9 cellular contexts compared by ENCODE assay signal in the genomic region with DNA sequence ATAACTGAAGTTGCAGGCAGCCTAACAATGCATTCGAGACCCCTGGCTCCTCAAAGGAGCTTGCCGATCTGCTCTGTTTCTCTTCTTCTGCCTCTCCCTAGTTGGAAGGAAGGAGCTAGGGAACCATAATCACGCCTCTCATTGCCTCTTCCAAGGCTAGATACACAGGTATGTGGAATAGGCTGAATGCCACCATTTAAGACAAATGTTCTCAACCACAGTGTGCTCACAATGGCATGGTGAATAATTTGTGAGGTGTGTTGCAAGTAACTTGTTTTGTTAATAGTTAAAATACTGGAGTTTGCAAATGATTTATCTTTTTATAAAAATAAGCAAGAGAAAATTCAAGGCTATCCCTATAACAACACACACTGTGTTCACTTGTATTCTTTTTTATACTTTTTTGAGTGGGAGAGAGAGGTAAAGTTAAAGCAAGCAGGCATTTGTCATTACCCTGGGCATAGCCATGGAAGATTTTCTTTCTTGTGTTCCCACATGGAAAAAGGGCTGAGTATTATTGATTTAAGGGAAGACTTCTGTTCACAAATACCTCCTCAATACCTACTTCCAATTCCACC. TPM values are rescaled to one million over a fixed set of nuclear protein-coding genes. Genes with fewer than 3 reads are reported as not detected.
"Had no signal": no experiment of that assay in that cellular context is flagged by ENCODE, and none has a peak within 500 bp of the region (broad histone marks: within the 10 kb centered on the region; RNA-seq: fewer than 3 reads in every experiment).

No MANE protein-coding gene starts in this region.

- H3K9me3 Mint-ChIP-seq: GM23338, H9 had no signal

- ATAC-seq: GM23338, K562 had no signal

- H3K27ac Mint-ChIP-seq: GM23338, H9 had no signal

- H3K4me3 Mint-ChIP-seq: GM23338, H9 had no signal

- FAIRE-seq: H1, H54, HTR-8/SVneo, K562 had no signal

- DNase-seq: H9, HCEC 1CT, IMR-90 had no signal

- H3K4me3 ChIP-seq: GM23338, K562 had no signal

RNA-seq across cellular contexts. Expression of a gene that starts 45.4 kb away (rescaled TPM):
- total RNA-seq: HT-29, IMR-90, K562 had no signal
- polyA plus RNA-seq: IMR-90 had no signal
